In the genomic region with DNA sequence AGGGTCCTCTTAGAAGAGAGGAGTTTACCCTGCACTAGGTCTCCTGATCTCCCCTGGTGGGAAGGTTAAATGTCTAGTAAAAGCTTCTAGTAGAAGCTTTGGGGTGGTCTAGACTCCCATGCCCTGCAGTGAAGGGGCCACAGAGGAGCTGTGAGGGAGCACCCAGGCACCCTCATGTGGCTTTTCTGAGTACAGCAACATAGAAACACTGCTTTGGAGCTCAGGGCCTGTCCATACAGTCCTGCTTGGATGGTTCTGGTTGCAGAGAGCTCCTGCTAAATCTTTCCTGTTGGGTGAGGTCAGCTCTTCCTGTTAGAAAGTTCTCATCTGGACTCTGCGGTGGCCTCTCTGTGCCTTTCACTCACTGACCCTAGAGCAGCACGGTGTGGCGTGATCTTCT, we compare ENCODE assay signal across 1 cellular context.
TF ChIP-seq lines count a peak whose summit lies in the region.

No MANE protein-coding gene starts in this region.

TF ChIP-seq in GM12878, 131 proteins besides CTCF, POLR2A, EP300 and RAD21 (continued from another document):
- no peak for TF ChIP-seq TARDBP (IDR thresholded peaks at IDR 0.05; ENCODE audit: borderline replicate concordance)
- TF ChIP-seq JUNB (IDR thresholded peaks at IDR 0.05), result no peak
- no peak for TF ChIP-seq ZNF24 (IDR thresholded peaks at IDR 0.05)
- TF ChIP-seq RB1 (IDR thresholded peaks at IDR 0.05; ENCODE audit: borderline replicate concordance), result no peak
- TF ChIP-seq IKZF2 (IDR thresholded peaks at IDR 0.05), result no peak
- no peak for TF ChIP-seq NBN (IDR thresholded peaks at IDR 0.05)
